10 cellular contexts compared by ENCODE assay signal in the genomic region with DNA sequence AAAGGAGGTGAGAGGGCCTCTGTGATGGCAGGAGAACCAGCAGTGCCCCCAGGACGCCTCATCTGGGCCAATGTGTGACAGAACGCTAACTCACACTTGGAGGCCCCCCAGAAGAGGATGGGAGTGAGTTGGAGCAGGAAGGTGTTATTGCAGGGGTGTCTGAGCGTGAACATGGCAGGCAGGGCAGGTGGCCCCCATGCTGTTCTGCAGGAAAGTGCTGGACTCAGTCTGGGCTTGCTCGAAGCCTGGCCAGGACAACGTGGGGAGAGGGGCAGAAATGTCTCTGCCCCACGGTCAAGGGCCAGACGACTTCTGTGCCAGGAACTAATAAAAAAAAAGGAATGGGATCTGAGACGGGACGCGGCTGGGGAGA. TPM values are rescaled to one million over a fixed set of nuclear protein-coding genes. Genes with fewer than 3 reads are reported as not detected.
DNase-seq lines count a peak whose midpoint lies in the region; ATAC-seq and TF ChIP-seq lines count a peak whose summit lies in the region.
"Had no signal": no experiment of that assay in that cellular context is flagged by ENCODE, and none has a peak within 500 bp of the region (broad histone marks: within the 10 kb centered on the region; RNA-seq: fewer than 3 reads in every experiment).

No MANE protein-coding gene starts in this region.

- peaks cover 34% of the 10 kb centered on the region for H3K27me3 Mint-ChIP-seq in activated T-helper 1 cell treated with anti-CD3 and anti-CD28 coated beads, Interleukin-12 subunit alpha, Interleukin-12 subunit beta, Interleukin-2, Interleukin-4 antibody, amounts not matched to agents 30 ng/mL and 10 ng/mL and 1 ng/mL, durations not matched to agents 14 hours and 24 hours and 36 hours (ENCODE audit: insufficient read depth)

- TF ChIP-seq POLR2A in stomach (IDR thresholded peaks at IDR 0.05): no peak

- H3K36me3 ChIP-seq in SK-N-SH (replicated peaks in 1 of 2; ENCODE audit: control insufficient read depth in 1 of 2, insufficient read depth in 2 of 2, low read length in 1 of 2) (no peaks in the 10 kb centered on the region), left lung (no peaks in the 10 kb centered on the region), stomach (no peaks in the 10 kb centered on the region)

- no peaks in the 10 kb centered on the region; the same call in 1 of the 2 replicates for H3K79me2 ChIP-seq in SK-N-SH (ENCODE audit: insufficient read depth)

- H3K27me3 ChIP-seq in SK-N-SH (ENCODE audit: insufficient read depth) (no peaks in the 10 kb centered on the region), left lung (peaks cover 26 to 93% of the 10 kb centered on the region in 2 donors), stomach (peaks cover 0 to 49% (median 18%) of the 10 kb centered on the region in 3 donors)

- H3K9ac ChIP-seq in SK-N-SH: 0 out of 2 replicates have a peak overlapping the region, but pooled peaks have one; percentile 39

- H3K4me2 ChIP-seq in SK-N-SH: peak overlapping the region; percentile 85

- TF ChIP-seq CTCF in SK-N-SH (IDR thresholded peaks at IDR 0.05) (no peak), left lung (IDR thresholded peaks at IDR 0.05) (no peak), stomach (IDR thresholded peaks at IDR 0.05) (no peak)

- H3K27ac ChIP-seq in SK-N-SH (ENCODE audit: low read depth in 2 of 2, low read length in 1 of 2): no peak overlapping the region; a peak in 1 of 4 replicates
- peak overlapping the region in 1 of 2 donors; percentile 70 for H3K27ac ChIP-seq in left lung
- peak overlapping the region; percentile 9 to 94 (median 85) for H3K27ac ChIP-seq in stomach
- H3K27ac ChIP-seq: 22Rv1 had no signal

- peak overlapping the region; percentile 83 for H3K27ac Mint-ChIP-seq in activated T-helper 1 cell treated with anti-CD3 and anti-CD28 coated beads, Interleukin-12 subunit alpha, Interleukin-12 subunit beta, Interleukin-2, Interleukin-4 antibody, amounts not matched to agents 30 ng/mL and 10 ng/mL and 1 ng/mL, durations not matched to agents 14 hours and 24 hours and 36 hours

- H2AFZ ChIP-seq in SK-N-SH (ENCODE audit: low read depth): peak overlapping the region; percentile 68; the same call in 1 of the 2 replicates

- H3K4me3 ChIP-seq in SK-N-SH (ENCODE audit: low read depth in 2 of 2, low read length in 1 of 2) (peak overlapping the region; percentile 56 to 60), left lung (peak overlapping the region; percentile 44), stomach (peak overlapping the region; percentile 53 to 63 (median 60))

- POLR2A ChIA-PET in SK-N-SH (lab: Yijun Ruan, JAX): interaction anchor here (1.0 kb wide), 1 partner anchor 28 kb away, joined by 3 read pairs; a partner anchor contains a TSS

- TF ChIP-seq EP300 in SK-N-SH (IDR thresholded peaks at IDR 0.05; ENCODE audit: borderline replicate concordance in 1 of 2, low read depth in 1 of 2, low read length in 1 of 2) (no peak), stomach (IDR thresholded peaks at IDR 0.05) (no peak)

- ATAC-seq in SK-N-SH treated with all-trans-retinoic acid at 6 μM for 48 hours (no peak), left lung (no peak)

- CTCF ChIA-PET in SK-N-SH (lab: Yijun Ruan, JAX): interaction anchor here (1.0 to 1.3 kb wide), 2 partner anchors 52 to 160 kb away, joined by 4 to 5 read pairs; no protein-coding TSS in a partner anchor

- H3F3A ChIP-seq in SK-N-SH (replicated peaks; ENCODE audit: insufficient read depth): peaks cover 7% of the 10 kb centered on the region

- TF ChIP-seq RAD21 in SK-N-SH (IDR thresholded peaks at IDR 0.05; ENCODE audit: low read length): no peak

- H3K9me3 ChIP-seq in SK-N-SH (no peaks in the 10 kb centered on the region), left lung (no peaks in the 10 kb centered on the region), stomach (no peaks in the 10 kb centered on the region)

- H3K4me1 Mint-ChIP-seq in activated T-helper 1 cell treated with anti-CD3 and anti-CD28 coated beads, Interleukin-12 subunit alpha, Interleukin-12 subunit beta, Interleukin-2, Interleukin-4 antibody, amounts not matched to agents 30 ng/mL and 10 ng/mL and 1 ng/mL, durations not matched to agents 14 hours and 24 hours and 36 hours (ENCODE audit: low read depth): peaks cover 35% of the 10 kb centered on the region

- peaks cover 7% of the 10 kb centered on the region; the same call in 1 of the 2 replicates for H4K20me1 ChIP-seq in SK-N-SH (ENCODE audit: insufficient read depth)

- no peaks in the 10 kb centered on the region for H3K9me3 Mint-ChIP-seq in activated T-helper 1 cell treated with anti-CD3 and anti-CD28 coated beads, Interleukin-12 subunit alpha, Interleukin-12 subunit beta, Interleukin-2, Interleukin-4 antibody, amounts not matched to agents 30 ng/mL and 10 ng/mL and 1 ng/mL, durations not matched to agents 14 hours and 24 hours and 36 hours

- peaks cover 0 to 28% of the 10 kb centered on the region in 2 experiments; a peak in 1 of 4 replicates for H3K4me1 ChIP-seq in SK-N-SH (ENCODE audit: control insufficient read depth in 1 of 2, insufficient read depth in 2 of 2, low read depth in 1 of 2, low read length in 1 of 2)
- H3K4me1 ChIP-seq in left lung: peaks cover 4 to 23% of the 10 kb centered on the region in 2 donors
- peaks cover 9 to 35% (median 24%) of the 10 kb centered on the region in 4 donors for H3K4me1 ChIP-seq in stomach

- DNase-seq in SK-N-SH (no peak), left lung (no peak), stomach (no peak), C1 segment of cervical spinal cord (lab: John Stamatoyannopoulos, UW) (no peak), NCI-H128 (lab: John Stamatoyannopoulos, UW; ENCODE audit: unreplicated experiment) (no peak), GF-D8 (lab: John Stamatoyannopoulos, UW) (no peak)
- DNase-seq in activated T-helper 1 cell treated with anti-CD3 and anti-CD28 coated beads, Interleukin-12 subunit alpha, Interleukin-12 subunit beta, Interleukin-2, Interleukin-4 antibody, amounts not matched to agents 30 ng/mL and 10 ng/mL and 1 ng/mL, durations not matched to agents 14 hours and 24 hours and 36 hours (ENCODE audit: low spot score): no peak

- intact Hi-C loops in activated T-helper 1 cell treated with anti-CD3 and anti-CD28 coated beads, Interleukin-12 subunit alpha, Interleukin-12 subunit beta, Interleukin-2, Interleukin-4 antibody, amounts not matched to agents 30 ng/mL and 10 ng/mL and 1 ng/mL, durations not matched to agents 14 hours and 24 hours and 36 hours (cut with micrococcal nuclease): no loop called here
- intact Hi-C loops in left lung (cut with DNase I) (no loop called here), stomach (cut with DNase I; ENCODE audit: low total_unique reads) (no loop called here)

- H3K4me3 Mint-ChIP-seq in activated T-helper 1 cell treated with anti-CD3 and anti-CD28 coated beads, Interleukin-12 subunit alpha, Interleukin-12 subunit beta, Interleukin-2, Interleukin-4 antibody, amounts not matched to agents 30 ng/mL and 10 ng/mL and 1 ng/mL, durations not matched to agents 14 hours and 24 hours and 36 hours: peak overlapping the region; percentile 91

- no peaks in the 10 kb centered on the region for H3K9me2 ChIP-seq in SK-N-SH

- 88% methylated on average over 10 of the region's 10 CpGs for WGBS in SK-N-SH (ENCODE audit: low lambda C conversion rate)
- 49 to 59% (median 57%) methylated on average over 10 of the region's 10 CpGs for WGBS in stomach, 5 donors

- peaks cover 7% of the 10 kb centered on the region for H3K36me3 Mint-ChIP-seq in activated T-helper 1 cell treated with anti-CD3 and anti-CD28 coated beads, Interleukin-12 subunit alpha, Interleukin-12 subunit beta, Interleukin-2, Interleukin-4 antibody, amounts not matched to agents 30 ng/mL and 10 ng/mL and 1 ng/mL, durations not matched to agents 14 hours and 24 hours and 36 hours (ENCODE audit: low read depth)

TF ChIP-seq in SK-N-SH treated with all-trans-retinoic acid at 6 μM for 48 hours, 23 proteins besides CTCF, POLR2A, EP300 and RAD21:
- TF ChIP-seq ZNF70 (CRISPR knock-in tag; IDR thresholded peaks at IDR 0.05): no peak

RNA-seq across cellular contexts. Expression of a gene that starts 0.9 kb away (rescaled TPM):
- polyA plus RNA-seq in SK-N-SH (2012; rRNA removed) (15.9 and 20.6 TPM in 2 replicates), stomach (10 to 100 TPM; 10.2 to 16.8 (median 15.0) TPM)
- polyA plus RNA-seq in SK-N-SH (2012; cell fraction: cytosol; rRNA removed): 8.4 and 13.2 TPM in 2 replicates
- 103 and 177 TPM in 2 replicates for polyA plus RNA-seq in SK-N-SH (2012; cell fraction: nucleus; rRNA removed)
- total RNA-seq in activated T-helper 1 cell treated with anti-CD3 and anti-CD28 coated beads, Interleukin-12 subunit alpha, Interleukin-12 subunit beta, Interleukin-2, Interleukin-4 antibody, amounts not matched to agents 30 ng/mL and 10 ng/mL and 1 ng/mL, durations not matched to agents 14 hours and 24 hours and 36 hours: 12.3 and 12.6 TPM in 2 replicates
- total RNA-seq in left lung (10 to 100 TPM in 1 of 2 donors, 1 to 10 TPM in 1; 10.0 to 11.9 TPM), stomach (10 to 100 TPM in 2 of 5 donors, 1 to 10 TPM in 3; 7.0 to 69.2 (median 8.5) TPM)
- total RNA-seq: RPMI7951 had no signal

RNA-seq across cellular contexts. Expression of a gene that starts 27.6 kb away (rescaled TPM):
- polyA plus RNA-seq in SK-N-SH (2012; rRNA removed): 233 and 268 TPM in 2 replicates
- polyA plus RNA-seq in SK-N-SH (2012; cell fraction: cytosol; rRNA removed): 158 and 196 TPM in 2 replicates
- polyA plus RNA-seq in SK-N-SH (2012; cell fraction: nucleus; rRNA removed): 526 and 663 TPM in 2 replicates
- total RNA-seq in activated T-helper 1 cell treated with anti-CD3 and anti-CD28 coated beads, Interleukin-12 subunit alpha, Interleukin-12 subunit beta, Interleukin-2, Interleukin-4 antibody, amounts not matched to agents 30 ng/mL and 10 ng/mL and 1 ng/mL, durations not matched to agents 14 hours and 24 hours and 36 hours: 116 and 125 TPM in 2 replicates
- 10 to 100 TPM; 51.7 to 64.8 TPM for total RNA-seq in left lung
- total RNA-seq in stomach: 100 to 1,000 TPM in 2 of 5 donors, 10 to 100 TPM in 2, 1 to 10 TPM in 1; 1.8 to 134 (median 79.9) TPM
- 10 to 100 TPM; 65.2 to 84.6 (median 82.2) TPM for polyA plus RNA-seq in stomach

RNA-seq across cellular contexts. Expression of a gene that starts 39.2 kb away (rescaled TPM):
- polyA plus RNA-seq in SK-N-SH (2012; rRNA removed) (158 and 218 TPM in 2 replicates), stomach (100 to 1,000 TPM in 1 of 3 donors, 10 to 100 TPM in 2; 84.1 to 157 (median 87.8) TPM)
- polyA plus RNA-seq in SK-N-SH (2012; cell fraction: cytosol; rRNA removed): 111 and 114 TPM in 2 replicates
- 520 and 629 TPM in 2 replicates for polyA plus RNA-seq in SK-N-SH (2012; cell fraction: nucleus; rRNA removed)
- total RNA-seq in activated T-helper 1 cell treated with anti-CD3 and anti-CD28 coated beads, Interleukin-12 subunit alpha, Interleukin-12 subunit beta, Interleukin-2, Interleukin-4 antibody, amounts not matched to agents 30 ng/mL and 10 ng/mL and 1 ng/mL, durations not matched to agents 14 hours and 24 hours and 36 hours: 863 and 897 TPM in 2 replicates
- total RNA-seq in left lung (100 to 1,000 TPM in 1 of 2 donors, 10 to 100 TPM in 1; 81.0 to 182 TPM), stomach (100 to 1,000 TPM in 3 of 5 donors, 10 to 100 TPM in 2; 42.4 to 153 (median 103) TPM)

Comparison
In these comparisons a context has a peak if more than half of its experiments do, and no peak if none do; other contexts are left out.
1. H3K27ac ChIP-seq: peak in stomach (5 of 5); none in SK-N-SH (0 of 2).
2. Peak in every context shown above with its lines, with median percentiles within 50 percentile points of each other: H3K4me3 ChIP-seq.